1 cellular context compared by ENCODE assay signal in the genomic region with DNA sequence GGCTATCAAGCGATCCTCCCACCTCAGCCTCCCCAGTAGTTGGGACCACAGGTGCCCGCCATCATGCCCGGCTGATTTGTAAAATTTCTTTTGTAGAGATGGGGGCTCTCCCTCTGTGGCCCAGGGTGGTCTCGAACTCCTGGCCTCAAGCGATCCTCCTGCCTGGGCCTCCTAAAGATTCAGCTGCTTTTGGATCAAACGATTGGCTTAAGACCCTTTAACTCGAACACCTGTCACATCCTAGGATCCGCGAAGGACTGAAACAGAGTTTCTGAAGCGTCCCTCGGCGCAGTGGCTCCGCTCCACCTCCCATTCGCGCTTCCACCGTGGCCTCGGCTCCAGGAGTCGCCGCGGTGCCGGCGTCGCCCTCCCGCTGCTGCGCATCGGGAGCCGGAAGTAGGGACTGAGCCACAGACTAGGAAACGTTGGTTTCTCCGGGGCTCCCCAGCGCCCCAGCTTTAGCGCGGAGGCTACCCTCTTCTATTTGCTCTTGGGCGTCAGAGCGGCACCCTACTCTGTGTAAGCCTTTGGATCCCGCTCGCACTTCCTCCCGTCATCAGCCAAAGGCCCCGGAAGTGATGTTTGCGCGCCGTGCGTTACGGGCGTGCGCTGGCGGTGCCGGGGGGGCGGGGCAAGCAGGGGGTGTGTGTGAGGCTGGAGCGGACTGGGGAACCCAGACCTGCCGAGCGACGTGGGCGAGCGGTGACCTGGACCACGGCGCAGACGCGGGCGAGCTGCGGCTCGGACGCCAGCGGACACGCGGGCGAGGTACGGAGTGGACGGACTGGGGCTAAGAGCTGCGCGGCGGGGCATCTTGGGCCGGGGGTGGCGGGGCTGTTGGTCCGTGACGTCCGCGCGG.
TF ChIP-seq lines count a peak whose summit lies in the region.

No MANE protein-coding gene starts in this region.

TF ChIP-seq in HepG2, 621 proteins besides CTCF, POLR2A, EP300 and RAD21 (continued from another document and continues in another):
- TF ChIP-seq CREB3 (CRISPR knock-in tag; IDR thresholded peaks at IDR 0.05) (no peak; the same call in 1 of the 2 replicates), CBX1 (IDR thresholded peaks at IDR 0.05; ENCODE audit: low read depth) (no peak), NR2F6 (IDR thresholded peaks at IDR 0.05) (no peak), NR2F6 (CRISPR knock-in tag; IDR thresholded peaks at IDR 0.05) (peak; percentile 32; the same call in 1 of the 2 replicates), ASH2L (IDR thresholded peaks at IDR 0.05; ENCODE audit: insufficient read length, low read depth, low read length) (peak; percentile 72), ZNF563 (CRISPR knock-in tag; IDR thresholded peaks at IDR 0.05) (peak; percentile 21; the same call in 1 of the 2 replicates), KMT2A (CRISPR knock-in tag; IDR thresholded peaks at IDR 0.05) (peak; percentile 26; the same call in 1 of the 2 replicates), KAT2B (IDR thresholded peaks at IDR 0.05; ENCODE audit: borderline replicate concordance, low read depth, low read length) (no peak), TMF1 (CRISPR knock-in tag; IDR thresholded peaks at IDR 0.05; ENCODE audit: low read depth) (no peak), BHLHE40 (IDR thresholded peaks at IDR 0.05; ENCODE audit: low read length) (no peak), ZMYM3 (CRISPR knock-in tag; IDR thresholded peaks at IDR 0.05) (peak; percentile 65; the same call in 1 of the 2 replicates), KLF6 (CRISPR knock-in tag; IDR thresholded peaks at IDR 0.05) (no peak), FOXA1 (IDR thresholded peaks at IDR 0.05) (no peak), FOXA1 (CRISPR knock-in tag; IDR thresholded peaks at IDR 0.05) (0 out of 2 replicates have a peak, but pooled peaks have one; percentile 2), KDM1A (CRISPR knock-in tag; IDR thresholded peaks at IDR 0.05) (no peak), CEBPZ (IDR thresholded peaks at IDR 0.05; ENCODE audit: low read length) (no peak), NCOA5 (CRISPR knock-in tag; IDR thresholded peaks at IDR 0.05) (no peak), FOXC1 (CRISPR knock-in tag; IDR thresholded peaks at IDR 0.05; ENCODE audit: borderline replicate concordance) (peak; percentile 85; the same call in 1 of the 2 replicates), ZNF180 (CRISPR knock-in tag; IDR thresholded peaks at IDR 0.05; ENCODE audit: borderline replicate concordance, low read depth) (no peak), PITX1 (CRISPR knock-in tag; IDR thresholded peaks at IDR 0.05) (peak; percentile 62; the same call in 1 of the 2 replicates), ZNF724P (CRISPR knock-in tag; IDR thresholded peaks at IDR 0.05; ENCODE audit: borderline replicate concordance) (no peak), ZMYM4 (CRISPR knock-in tag; IDR thresholded peaks at IDR 0.05) (peak; percentile 62), BRD4 (CRISPR knock-in tag; IDR thresholded peaks at IDR 0.05) (no peak), NFRKB (IDR thresholded peaks at IDR 0.05) (no peak), ZNF572 (CRISPR knock-in tag; IDR thresholded peaks at IDR 0.05) (0 out of 2 replicates have a peak, but pooled peaks have one; percentile 68), MTF1 (CRISPR knock-in tag; IDR thresholded peaks at IDR 0.05) (0 out of 2 replicates have a peak, but pooled peaks have one; percentile 33), YEATS4 (CRISPR knock-in tag; IDR thresholded peaks at IDR 0.05; ENCODE audit: borderline replicate concordance) (peak; percentile 87), GABPA (IDR thresholded peaks at IDR 0.05; ENCODE audit: low read depth, low read length) (peak; percentile 81), GABPA (CRISPR knock-in tag; IDR thresholded peaks at IDR 0.05; ENCODE audit: low read depth) (peak; percentile 92), ZNF512 (CRISPR knock-in tag; IDR thresholded peaks at IDR 0.05) (no peak), NR3C1 (CRISPR knock-in tag; IDR thresholded peaks at IDR 0.05) (no peak), STAG1 (CRISPR knock-in tag; IDR thresholded peaks at IDR 0.05) (peak; percentile 35; the same call in 1 of the 2 replicates), CHCHD3 (CRISPR knock-in tag; IDR thresholded peaks at IDR 0.05) (no peak), NONO (IDR thresholded peaks at IDR 0.05) (no peak), NONO (CRISPR knock-in tag; conservative IDR thresholded peaks at IDR 0.05) (peak; percentile 96), RARG (CRISPR knock-in tag; IDR thresholded peaks at IDR 0.05; ENCODE audit: low read depth) (no peak), IRX3 (CRISPR knock-in tag; IDR thresholded peaks at IDR 0.05; ENCODE audit: borderline replicate concordance, low read depth) (no peak; the same call in 1 of the 2 replicates), ZNF12 (CRISPR knock-in tag; IDR thresholded peaks at IDR 0.05) (peak; percentile 40; the same call in 1 of the 2 replicates), HNF1B (CRISPR knock-in tag; IDR thresholded peaks at IDR 0.05) (peak; percentile 79; the same call in 1 of the 2 replicates), IKZF1 (IDR thresholded peaks at IDR 0.05) (no peak), SETDB1 (CRISPR knock-in tag; IDR thresholded peaks at IDR 0.05; ENCODE audit: borderline replicate concordance) (no peak), ELF4 (CRISPR knock-in tag; IDR thresholded peaks at IDR 0.05; ENCODE audit: borderline replicate concordance) (no peak)
- TF ChIP-seq, protein P1, sequence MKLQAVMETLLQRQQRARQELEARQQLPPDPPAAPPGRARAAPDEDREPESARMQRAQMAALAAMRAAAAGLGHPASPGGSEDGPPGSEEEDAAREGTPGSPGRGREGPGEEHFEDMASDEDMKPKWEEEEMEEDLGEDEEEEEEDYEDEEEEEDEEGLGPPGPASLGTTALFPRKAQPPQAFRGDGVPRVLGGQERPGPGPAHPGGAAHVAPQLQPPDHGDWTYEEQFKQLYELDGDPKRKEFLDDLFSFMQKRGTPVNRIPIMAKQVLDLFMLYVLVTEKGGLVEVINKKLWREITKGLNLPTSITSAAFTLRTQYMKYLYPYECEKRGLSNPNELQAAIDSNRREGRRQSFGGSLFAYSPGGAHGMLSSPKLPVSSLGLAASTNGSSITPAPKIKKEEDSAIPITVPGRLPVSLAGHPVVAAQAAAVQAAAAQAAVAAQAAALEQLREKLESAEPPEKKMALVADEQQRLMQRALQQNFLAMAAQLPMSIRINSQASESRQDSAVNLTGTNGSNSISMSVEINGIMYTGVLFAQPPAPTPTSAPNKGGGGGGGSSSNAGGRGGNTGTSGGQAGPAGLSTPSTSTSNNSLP (IDR thresholded peaks at IDR 0.05; ENCODE audit: low read depth, low read length): no peak
- TF ChIP-seq, protein P2, sequence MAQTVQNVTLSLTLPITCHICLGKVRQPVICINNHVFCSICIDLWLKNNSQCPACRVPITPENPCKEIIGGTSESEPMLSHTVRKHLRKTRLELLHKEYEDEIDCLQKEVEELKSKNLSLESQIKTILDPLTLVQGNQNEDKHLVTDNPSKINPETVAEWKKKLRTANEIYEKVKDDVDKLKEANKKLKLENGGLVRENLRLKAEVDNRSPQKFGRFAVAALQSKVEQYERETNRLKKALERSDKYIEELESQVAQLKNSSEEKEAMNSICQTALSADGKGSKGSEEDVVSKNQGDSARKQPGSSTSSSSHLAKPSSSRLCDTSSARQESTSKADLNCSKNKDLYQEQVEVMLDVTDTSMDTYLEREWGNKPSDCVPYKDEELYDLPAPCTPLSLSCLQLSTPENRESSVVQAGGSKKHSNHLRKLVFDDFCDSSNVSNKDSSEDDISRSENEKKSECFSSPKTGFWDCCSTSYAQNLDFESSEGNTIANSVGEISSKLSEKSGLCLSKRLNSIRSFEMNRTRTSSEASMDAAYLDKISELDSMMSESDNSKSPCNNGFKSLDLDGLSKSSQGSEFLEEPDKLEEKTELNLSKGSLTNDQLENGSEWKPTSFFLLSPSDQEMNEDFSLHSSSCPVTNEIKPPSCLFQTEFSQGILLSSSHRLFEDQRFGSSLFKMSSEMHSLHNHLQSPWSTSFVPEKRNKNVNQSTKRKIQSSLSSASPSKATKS (CRISPR knock-in tag; IDR thresholded peaks at IDR 0.05): no peak
- TF ChIP-seq, protein P3, sequence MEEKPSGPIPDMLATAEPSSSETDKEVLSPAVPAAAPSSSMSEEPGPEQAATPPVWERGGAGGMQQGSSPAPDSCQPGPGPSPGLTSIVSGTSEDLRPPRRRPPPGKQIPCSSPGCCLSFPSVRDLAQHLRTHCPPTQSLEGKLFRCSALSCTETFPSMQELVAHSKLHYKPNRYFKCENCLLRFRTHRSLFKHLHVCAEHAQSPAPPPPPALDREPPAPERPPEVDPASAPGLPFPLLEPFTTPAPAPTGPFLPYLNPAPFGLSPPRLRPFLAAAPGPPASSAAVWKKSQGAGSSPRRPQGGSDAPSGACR (CRISPR knock-in tag; IDR thresholded peaks at IDR 0.05): peak; percentile 92; the same call in 1 of the 2 replicates
- TF ChIP-seq, protein P4, sequence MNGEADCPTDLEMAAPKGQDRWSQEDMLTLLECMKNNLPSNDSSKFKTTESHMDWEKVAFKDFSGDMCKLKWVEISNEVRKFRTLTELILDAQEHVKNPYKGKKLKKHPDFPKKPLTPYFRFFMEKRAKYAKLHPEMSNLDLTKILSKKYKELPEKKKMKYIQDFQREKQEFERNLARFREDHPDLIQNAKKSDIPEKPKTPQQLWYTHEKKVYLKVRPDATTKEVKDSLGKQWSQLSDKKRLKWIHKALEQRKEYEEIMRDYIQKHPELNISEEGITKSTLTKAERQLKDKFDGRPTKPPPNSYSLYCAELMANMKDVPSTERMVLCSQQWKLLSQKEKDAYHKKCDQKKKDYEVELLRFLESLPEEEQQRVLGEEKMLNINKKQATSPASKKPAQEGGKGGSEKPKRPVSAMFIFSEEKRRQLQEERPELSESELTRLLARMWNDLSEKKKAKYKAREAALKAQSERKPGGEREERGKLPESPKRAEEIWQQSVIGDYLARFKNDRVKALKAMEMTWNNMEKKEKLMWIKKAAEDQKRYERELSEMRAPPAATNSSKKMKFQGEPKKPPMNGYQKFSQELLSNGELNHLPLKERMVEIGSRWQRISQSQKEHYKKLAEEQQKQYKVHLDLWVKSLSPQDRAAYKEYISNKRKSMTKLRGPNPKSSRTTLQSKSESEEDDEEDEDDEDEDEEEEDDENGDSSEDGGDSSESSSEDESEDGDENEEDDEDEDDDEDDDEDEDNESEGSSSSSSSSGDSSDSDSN (CRISPR knock-in tag; IDR thresholded peaks at IDR 0.05): peak; percentile 80; the same call in 1 of the 2 replicates
